ENCODE assay signal across 2 cellular contexts in the genomic region with DNA sequence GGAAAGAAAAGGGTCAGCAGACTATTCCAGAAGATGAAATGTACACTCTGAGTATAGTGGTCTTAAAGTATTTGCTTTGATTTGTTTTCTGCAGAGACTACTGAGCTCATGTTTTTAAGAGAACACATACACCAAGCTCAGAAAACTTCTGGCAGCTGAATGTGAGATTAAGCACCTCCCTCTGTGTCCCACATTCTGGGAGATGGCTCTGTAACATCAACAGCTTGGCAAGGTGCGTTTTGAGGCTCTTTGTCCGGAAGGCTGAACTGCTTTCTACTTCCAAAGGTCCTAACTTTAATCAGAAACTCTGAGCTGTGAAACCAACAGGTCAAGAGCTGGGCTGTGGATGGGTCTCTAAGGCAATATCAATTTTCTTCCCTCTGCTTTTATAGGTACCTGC.
TF ChIP-seq lines count a peak whose summit lies in the region.

No MANE protein-coding gene starts in this region.

TF ChIP-seq in K562, 482 proteins besides CTCF, POLR2A, EP300 and RAD21:
- TF ChIP-seq NUFIP1 (IDR thresholded peaks at IDR 0.05; ENCODE audit: partially characterized antibody), result no peak
- TF ChIP-seq HCFC1 (IDR thresholded peaks at IDR 0.05; ENCODE audit: low read depth, low read length), result no peak
- no peak for TF ChIP-seq U2AF1 (optimal IDR thresholded peaks at IDR 0.05; ENCODE audit: low read depth, low read length)
- TF ChIP-seq SOX6 (IDR thresholded peaks at IDR 0.05), result no peak
- no peak for TF ChIP-seq SMAD4 (CRISPR knock-in tag; conservative IDR thresholded peaks at IDR 0.05)
- no peak for TF ChIP-seq ZNF277 (CRISPR knock-in tag; IDR thresholded peaks at IDR 0.05; ENCODE audit: borderline replicate concordance)
- TF ChIP-seq, protein P1, sequence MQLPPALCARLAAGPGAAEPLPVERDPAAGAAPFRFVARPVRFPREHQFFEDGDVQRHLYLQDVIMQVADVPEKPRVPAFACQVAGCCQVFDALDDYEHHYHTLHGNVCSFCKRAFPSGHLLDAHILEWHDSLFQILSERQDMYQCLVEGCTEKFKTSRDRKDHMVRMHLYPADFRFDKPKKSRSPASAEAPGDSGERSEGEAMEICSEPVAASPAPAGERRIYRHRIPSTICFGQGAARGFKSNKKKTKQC (CRISPR knock-in tag; IDR thresholded peaks at IDR 0.05), result no peak
- TF ChIP-seq ARHGAP35 (IDR thresholded peaks at IDR 0.05; ENCODE audit: partially characterized antibody), result no peak
- TF ChIP-seq BRF1 (IDR thresholded peaks at IDR 0.05; ENCODE audit: borderline replicate concordance, extremely low read depth, insufficient read length), result no peak
- TF ChIP-seq, protein P2, sequence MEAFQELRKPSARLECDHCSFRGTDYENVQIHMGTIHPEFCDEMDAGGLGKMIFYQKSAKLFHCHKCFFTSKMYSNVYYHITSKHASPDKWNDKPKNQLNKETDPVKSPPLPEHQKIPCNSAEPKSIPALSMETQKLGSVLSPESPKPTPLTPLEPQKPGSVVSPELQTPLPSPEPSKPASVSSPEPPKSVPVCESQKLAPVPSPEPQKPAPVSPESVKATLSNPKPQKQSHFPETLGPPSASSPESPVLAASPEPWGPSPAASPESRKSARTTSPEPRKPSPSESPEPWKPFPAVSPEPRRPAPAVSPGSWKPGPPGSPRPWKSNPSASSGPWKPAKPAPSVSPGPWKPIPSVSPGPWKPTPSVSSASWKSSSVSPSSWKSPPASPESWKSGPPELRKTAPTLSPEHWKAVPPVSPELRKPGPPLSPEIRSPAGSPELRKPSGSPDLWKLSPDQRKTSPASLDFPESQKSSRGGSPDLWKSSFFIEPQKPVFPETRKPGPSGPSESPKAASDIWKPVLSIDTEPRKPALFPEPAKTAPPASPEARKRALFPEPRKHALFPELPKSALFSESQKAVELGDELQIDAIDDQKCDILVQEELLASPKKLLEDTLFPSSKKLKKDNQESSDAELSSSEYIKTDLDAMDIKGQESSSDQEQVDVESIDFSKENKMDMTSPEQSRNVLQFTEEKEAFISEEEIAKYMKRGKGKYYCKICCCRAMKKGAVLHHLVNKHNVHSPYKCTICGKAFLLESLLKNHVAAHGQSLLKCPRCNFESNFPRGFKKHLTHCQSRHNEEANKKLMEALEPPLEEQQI (IDR thresholded peaks at IDR 0.05), result no peak
- no peak for TF ChIP-seq ZNF316 (IDR thresholded peaks at IDR 0.05)
- TF ChIP-seq, protein P3, sequence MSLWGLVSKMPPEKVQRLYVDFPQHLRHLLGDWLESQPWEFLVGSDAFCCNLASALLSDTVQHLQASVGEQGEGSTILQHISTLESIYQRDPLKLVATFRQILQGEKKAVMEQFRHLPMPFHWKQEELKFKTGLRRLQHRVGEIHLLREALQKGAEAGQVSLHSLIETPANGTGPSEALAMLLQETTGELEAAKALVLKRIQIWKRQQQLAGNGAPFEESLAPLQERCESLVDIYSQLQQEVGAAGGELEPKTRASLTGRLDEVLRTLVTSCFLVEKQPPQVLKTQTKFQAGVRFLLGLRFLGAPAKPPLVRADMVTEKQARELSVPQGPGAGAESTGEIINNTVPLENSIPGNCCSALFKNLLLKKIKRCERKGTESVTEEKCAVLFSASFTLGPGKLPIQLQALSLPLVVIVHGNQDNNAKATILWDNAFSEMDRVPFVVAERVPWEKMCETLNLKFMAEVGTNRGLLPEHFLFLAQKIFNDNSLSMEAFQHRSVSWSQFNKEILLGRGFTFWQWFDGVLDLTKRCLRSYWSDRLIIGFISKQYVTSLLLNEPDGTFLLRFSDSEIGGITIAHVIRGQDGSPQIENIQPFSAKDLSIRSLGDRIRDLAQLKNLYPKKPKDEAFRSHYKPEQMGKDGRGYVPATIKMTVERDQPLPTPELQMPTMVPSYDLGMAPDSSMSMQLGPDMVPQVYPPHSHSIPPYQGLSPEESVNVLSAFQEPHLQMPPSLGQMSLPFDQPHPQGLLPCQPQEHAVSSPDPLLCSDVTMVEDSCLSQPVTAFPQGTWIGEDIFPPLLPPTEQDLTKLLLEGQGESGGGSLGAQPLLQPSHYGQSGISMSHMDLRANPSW (CRISPR knock-in tag; IDR thresholded peaks at IDR 0.05), result no peak
TF ChIP-seq in K562: peak in this region for 0.

TF ChIP-seq in HepG2, 621 proteins besides CTCF, POLR2A, EP300 and RAD21:
- TF ChIP-seq MLXIP (CRISPR knock-in tag; IDR thresholded peaks at IDR 0.05; ENCODE audit: borderline replicate concordance), result no peak
- no peak for TF ChIP-seq EHMT2 (IDR thresholded peaks at IDR 0.05; ENCODE audit: borderline replicate concordance, low read depth, low read length)
- no peak for TF ChIP-seq ZSCAN12 (CRISPR knock-in tag; IDR thresholded peaks at IDR 0.05)
- TF ChIP-seq TFDP2 (CRISPR knock-in tag; IDR thresholded peaks at IDR 0.05), result no peak
- no peak for TF ChIP-seq ISX (CRISPR knock-in tag; conservative IDR thresholded peaks at IDR 0.05)
- no peak for TF ChIP-seq XBP1 (CRISPR knock-in tag; IDR thresholded peaks at IDR 0.05)
- TF ChIP-seq RNF2 (conservative IDR thresholded peaks at IDR 0.05; ENCODE audit: low read depth), result no peak
- no peak for TF ChIP-seq ZBTB20 (CRISPR knock-in tag; IDR thresholded peaks at IDR 0.05; ENCODE audit: borderline replicate concordance, low read depth)
- TF ChIP-seq ZBTB7A (CRISPR knock-in tag; IDR thresholded peaks at IDR 0.05), result no peak
- TF ChIP-seq FOXA3 (CRISPR knock-in tag; IDR thresholded peaks at IDR 0.05), result no peak
- no peak for TF ChIP-seq ZNF530 (CRISPR knock-in tag; IDR thresholded peaks at IDR 0.05; ENCODE audit: low read depth)
TF ChIP-seq in HepG2: peak in this region for 0.
